Comparison of ENCODE assay signal across 18 cellular contexts in genomic region chr9:116633444-116633843, GRCh38. TPM values are rescaled to one million over a fixed set of nuclear protein-coding genes. Genes with fewer than 3 reads are reported as not detected.
DNase-seq lines count a peak whose midpoint lies in the region; TF ChIP-seq lines count a peak whose summit lies in the region.
"Had no signal": no experiment of that assay in that cellular context is flagged by ENCODE, and none has a peak within 500 bp of the region (broad histone marks: within the 10 kb centered on the region; RNA-seq: fewer than 3 reads in every experiment).

No MANE protein-coding gene starts in this region.

- no peak overlapping the region for H2AFZ ChIP-seq in osteoblast (ENCODE audit: low read length)

- no peak for TF ChIP-seq POLR2A in esophagus squamous epithelium (IDR thresholded peaks at IDR 0.05)

- peak overlapping the region; percentile 77 for H3K27ac ChIP-seq in osteoblast (ENCODE audit: low read depth, low read length)
- H3K27ac ChIP-seq in esophagus squamous epithelium: peak overlapping the region in 2 of 4 donors; percentile 18 to 61
- H3K27ac ChIP-seq: SK-N-MC had no signal

- intact Hi-C loops in esophagus squamous epithelium (cut with DNase I): no loop called here

- peak overlapping the region; percentile 61 for H3K4me2 ChIP-seq in osteoblast (ENCODE audit: insufficient read depth, low read length)
- H3K4me2 ChIP-seq: smooth muscle cell had no signal

- H3K36me3 ChIP-seq in osteoblast (ENCODE audit: insufficient read depth, low read length) (no peaks in the 10 kb centered on the region), BE2C (peaks cover 12% of the 10 kb centered on the region), esophagus squamous epithelium (no peaks in the 10 kb centered on the region)

- H3K79me2 ChIP-seq in osteoblast (ENCODE audit: insufficient read depth, low read length): no peaks in the 10 kb centered on the region

- TF ChIP-seq CTCF in AG10803 (conservative IDR thresholded peaks at IDR 0.05; ENCODE audit: low read length) (no peak), fibroblast of villous mesenchyme (IDR thresholded peaks at IDR 0.05; ENCODE audit: insufficient read depth, low read depth, low read length) (no peak), osteoblast (IDR thresholded peaks at IDR 0.05; ENCODE audit: extremely low read depth, low read depth, low read length) (no peak), BE2C (IDR thresholded peaks at IDR 0.05; ENCODE audit: low read depth, low read length) (no peak), esophagus squamous epithelium (IDR thresholded peaks at IDR 0.05) (no peak)

- no peaks in the 10 kb centered on the region for H4K20me1 ChIP-seq in osteoblast (ENCODE audit: insufficient read depth, low read length)

- 75 to 82% methylated on average over 3 of the region's 3 CpGs for WGBS in esophagus squamous epithelium, 2 donors

- H3K4me1 ChIP-seq in osteoblast (ENCODE audit: insufficient read depth, low read length): peaks cover 17% of the 10 kb centered on the region
- peaks cover 5% of the 10 kb centered on the region for H3K4me1 ChIP-seq in BE2C
- H3K4me1 ChIP-seq in esophagus squamous epithelium: no peaks in the 10 kb centered on the region

- DNase-seq in AG10803 (ENCODE audit: low read depth) (peak; percentile 66), NCI-H226 (peak; percentile 2), fibroblast of villous mesenchyme (ENCODE audit: low read depth) (peak; percentile 33), osteoblast (ENCODE audit: insufficient read length, low spot score, missing footprints) (peak; percentile 71), BE2C (no peak), globus pallidus (ENCODE audit: low spot score) (no peak), esophagus squamous epithelium (lab: John Stamatoyannopoulos, UW) (no peak), superior temporal gyrus (ENCODE audit: extremely low spot score) (no peak)
- DNase-seq: activated CD4-positive, alpha-beta T cell treated with anti-CD3 and anti-CD28 coated beads, Interleukin-2, amount 50 U/mL, for 1 hour; effector CD8-positive, alpha-beta T cell; erythroblast; glutamatergic neuron; NCI-H1105; NCI-H2029; NCI-H69; stimulated activated CD4-positive, alpha-beta T cell treated with anti-CD3 and anti-CD28 coated beads, Interleukin-2, amount 100 ng/mL, for 24 hours had no signal

- no peak overlapping the region for H3K4me3 ChIP-seq in AG10803 (ENCODE audit: low read length)
- H3K4me3 ChIP-seq in fibroblast of villous mesenchyme (ENCODE audit: low read depth, low read length): no peak overlapping the region
- peak overlapping the region; percentile 8 for H3K4me3 ChIP-seq in osteoblast (ENCODE audit: insufficient read depth, low read length)
- H3K4me3 ChIP-seq in BE2C (ENCODE audit: low read depth, low read length): no peak overlapping the region
- H3K4me3 ChIP-seq in esophagus squamous epithelium: no peak overlapping the region
- H3K4me3 ChIP-seq: SK-N-MC, smooth muscle cell had no signal

- H3K9me3 ChIP-seq in osteoblast (ENCODE audit: low read depth, low read length): no peaks in the 10 kb centered on the region
- H3K9me3 ChIP-seq in BE2C: no peaks in the 10 kb centered on the region
- no peaks in the 10 kb centered on the region for H3K9me3 ChIP-seq in esophagus squamous epithelium

- H3K27me3 ChIP-seq in osteoblast (ENCODE audit: insufficient read depth, low read length): no peaks in the 10 kb centered on the region
- H3K27me3 ChIP-seq in BE2C: no peaks in the 10 kb centered on the region
- H3K27me3 ChIP-seq in esophagus squamous epithelium: no peaks in the 10 kb centered on the region

RNA-seq across cellular contexts. Expression of gene TRIM32, which starts 53.7 kb away (rescaled TPM):
- total RNA-seq in fibroblast of villous mesenchyme (29.6 and 41.5 TPM in 2 replicates), osteoblast (30.4 and 34.7 TPM in 2 replicates), esophagus squamous epithelium (10 to 100 TPM in 2 of 4 donors, 1 to 10 TPM in 2; 7.2 to 16.4 (median 11.6) TPM)
- 7.1 TPM for polyA plus RNA-seq in BE2C (2012; ENCODE audit: insufficient read depth, insufficient read length, low read depth)

Comparison
In these comparisons a context has a peak if more than half of its experiments do, and no peak if none do; other contexts are left out.
1. DNase-seq: peak in AG10803 (single experiment), NCI-H226 (single experiment), fibroblast of villous mesenchyme (single experiment) and osteoblast (single experiment); none in BE2C (single experiment), globus pallidus (single experiment), esophagus squamous epithelium (single experiment) and superior temporal gyrus (single experiment).